9 cellular contexts compared by ENCODE assay signal in genomic region chr12:62730649-62731377, GRCh38.
DNase-seq lines count a peak whose midpoint lies in the region; ATAC-seq and TF ChIP-seq lines count a peak whose summit lies in the region.
"Had no signal": no experiment of that assay in that cellular context is flagged by ENCODE, and none has a peak within 500 bp of the region (broad histone marks: within the 10 kb centered on the region; RNA-seq: fewer than 3 reads in every experiment).

No MANE protein-coding gene starts in this region.

- CTCF ChIA-PET in HCT116 (lab: Charles Lee) = no interaction called here
- CTCF ChIA-PET in CD8-positive, alpha-beta T cell (lab: Charles Lee) = no interaction called here

- 42 to 53% (median 47%) methylated on average over 5 of the region's 5 CpGs for WGBS in psoas muscle, 3 donors

- no peaks in the 10 kb centered on the region for H3K36me3 Mint-ChIP-seq in CD8-positive, alpha-beta T cell

- no peaks in the 10 kb centered on the region for H3K9me3 Mint-ChIP-seq in CD8-positive, alpha-beta T cell

- H3K4me3 ChIP-seq in HCT116 (replicated peaks in 1 of 2; ENCODE audit: low read depth in 1 of 2, low read length in 2 of 2) = peak overlapping the region in 1 of 2 experiments; percentile 41; a peak in 1 of 4 replicates
- peak overlapping the region; percentile 40 for H3K4me3 ChIP-seq in fibroblast of the aortic adventitia (ENCODE audit: low read depth, low read length)
- peak overlapping the region; percentile 26 to 31 for H3K4me3 ChIP-seq in tibial artery
- H3K4me3 ChIP-seq in psoas muscle = no peak overlapping the region
- no peak overlapping the region for H3K4me3 ChIP-seq in CD8-positive, alpha-beta T cell (ENCODE audit: low read depth, low read length)

- H2AFZ ChIP-seq in HCT116 (ENCODE audit: low read depth, low read length, poor library complexity, severe bottlenecking) = no peak overlapping the region

- no peak overlapping the region for H3K27ac Mint-ChIP-seq in CD8-positive, alpha-beta T cell

- ATAC-seq in HCT116 (no peak), psoas muscle (no peak)
- no peak for ATAC-seq in CD8-positive, alpha-beta T cell

- H3K4me1 ChIP-seq in HCT116 (ENCODE audit: control insufficient read depth in 1 of 2, insufficient read depth in 2 of 2, low read length in 2 of 2) = peaks cover 66 to 86% of the 10 kb centered on the region in 2 experiments
- peaks cover 0 to 47% (median 30%) of the 10 kb centered on the region in 4 donors for H3K4me1 ChIP-seq in tibial artery
- peaks cover 11% of the 10 kb centered on the region for H3K4me1 ChIP-seq in psoas muscle
- no peaks in the 10 kb centered on the region for H3K4me1 ChIP-seq in CD8-positive, alpha-beta T cell (ENCODE audit: insufficient read depth, low read length)

- peak overlapping the region; percentile 56 for H3K9ac ChIP-seq in HCT116 (ENCODE audit: low read length)

- TF ChIP-seq POLR2A in HCT116 (IDR thresholded peaks at IDR 0.05; ENCODE audit: borderline replicate concordance, extremely low read depth, insufficient read depth, insufficient read length) = no peak

- no TSS peak for BruUV-seq in HCT116 (replicated peaks; lab: Mats Ljungman, UMichigan)

- POLR2A ChIA-PET in HCT116 (lab: Charles Lee) = interaction anchor here (0.9 kb wide), 1 partner anchor 128 kb away, joined by 3 read pairs; no protein-coding TSS in a partner anchor
- POLR2A ChIA-PET in CD8-positive, alpha-beta T cell (lab: Charles Lee) = no interaction called here

- 0 out of 2 replicates have a peak, but pooled peaks have one; percentile 8 for TF ChIP-seq RAD21 in HCT116 (IDR thresholded peaks at IDR 0.05; ENCODE audit: low read depth)

- H3K4me3 Mint-ChIP-seq in CD8-positive, alpha-beta T cell = no peak overlapping the region

- RAD21 ChIA-PET in HCT116 (lab: Charles Lee; ENCODE audit: low non-redundant PET in 1 of 2, low total read pairs in 2 of 2, uncharacterized antibody in 2 of 2, unreplicated experiment in 2 of 2) = no interaction called here

- H3K27ac ChIP-seq in HCT116 (ENCODE audit: low read depth, low read length) = peak overlapping the region; percentile 60
- peak overlapping the region; percentile 61 to 73 for H3K27ac ChIP-seq in tibial artery
- no peak overlapping the region for H3K27ac ChIP-seq in psoas muscle
- no peak overlapping the region for H3K27ac ChIP-seq in CD8-positive, alpha-beta T cell (ENCODE audit: low read depth, low read length)

- H3K79me2 ChIP-seq in HCT116 (ENCODE audit: insufficient read depth, low read length) = no peaks in the 10 kb centered on the region

- H3K9me3 ChIP-seq in HCT116 (ENCODE audit: control insufficient read depth in 1 of 2, insufficient read depth in 1 of 2, low read depth in 1 of 2, low read length in 2 of 2) (no peaks in the 10 kb centered on the region), tibial artery (no peaks in the 10 kb centered on the region), psoas muscle (no peaks in the 10 kb centered on the region)
- no peaks in the 10 kb centered on the region for H3K9me3 ChIP-seq in CD8-positive, alpha-beta T cell (ENCODE audit: low read length)

- H3K36me3 ChIP-seq in HCT116 (ENCODE audit: control insufficient read depth in 1 of 2, insufficient read depth in 2 of 2, low read length in 2 of 2) (no peaks in the 10 kb centered on the region), tibial artery (no peaks in the 10 kb centered on the region), psoas muscle (ENCODE audit: insufficient read depth in 1 of 2, low read depth in 1 of 2) (no peaks in the 10 kb centered on the region)
- H3K36me3 ChIP-seq in CD8-positive, alpha-beta T cell (ENCODE audit: insufficient read depth, low read length) = no peaks in the 10 kb centered on the region

- H4K20me1 ChIP-seq in HCT116 (ENCODE audit: insufficient read depth) = no peaks in the 10 kb centered on the region

- no peak for TF ChIP-seq CTCF in HCT116 (IDR thresholded peaks at IDR 0.05 in 2 of 3, conservative IDR thresholded peaks at IDR 0.05 in 1 of 3; ENCODE audit: borderline replicate concordance in 1 of 3, insufficient read depth in 1 of 3, low read depth in 2 of 3, low read length in 2 of 3)
- no peak for TF ChIP-seq CTCF in fibroblast of the aortic adventitia (IDR thresholded peaks at IDR 0.05; ENCODE audit: insufficient read depth, low read length)
- TF ChIP-seq CTCF in tibial artery (IDR thresholded peaks at IDR 0.05) = no peak
- no peak for TF ChIP-seq CTCF in psoas muscle (IDR thresholded peaks at IDR 0.05)
- no peak for TF ChIP-seq CTCF in CD8-positive, alpha-beta T cell (IDR thresholded peaks at IDR 0.05)

- intact Hi-C loops in HCT116 (cut with micrococcal nuclease) = no loop called here
- intact Hi-C loops in tibial artery (cut with DNase I; ENCODE audit: low total_unique reads) = no loop called here
- intact Hi-C loops in psoas muscle (cut with DNase I) = loop anchor here in 1 of 2 donors (1.0 kb wide), 1 partner anchor 45 kb away; no protein-coding TSS in a partner anchor
- intact Hi-C loops in CD8-positive, alpha-beta T cell (cut with DNase I, micrococcal nuclease) = no loop called here

- no peaks in the 10 kb centered on the region for H3K9me2 ChIP-seq in HCT116 (ENCODE audit: insufficient read depth)

- no peaks in the 10 kb centered on the region for H3K4me1 Mint-ChIP-seq in CD8-positive, alpha-beta T cell (ENCODE audit: low read depth)

- no peaks in the 10 kb centered on the region for H3K27me3 Mint-ChIP-seq in CD8-positive, alpha-beta T cell (ENCODE audit: low read depth)

- no peak for DNase-seq in HCT116 (ENCODE audit: low read depth, low spot score)
- peak; percentile 79 for DNase-seq in SIG-M5 treated with dmso at 0.1 percent for 504 hours (lab: John Stamatoyannopoulos, UW; ENCODE audit: unreplicated experiment)
- peak; percentile 97 for DNase-seq in fibroblast of the aortic adventitia (ENCODE audit: low read depth)
- DNase-seq in tibial artery = peak in 1 of 2 donors; percentile 41
- DNase-seq in psoas muscle = no peak
- DNase-seq in stimulated activated CD4-positive, alpha-beta T cell treated with anti-CD3 and anti-CD28 coated beads, Interleukin-15, amount 100 ng/mL, for 24 hours = no peak
- no peak for DNase-seq in CD8-positive, alpha-beta T cell
- DNase-seq in stimulated activated CD4-positive, alpha-beta T cell treated with anti-CD3 and anti-CD28 coated beads, Interleukin-1b, Interleukin-23, amount 100 ng/mL, for 48 hours = no peak
- DNase-seq: T-helper 2 cell had no signal

- H3K27me3 ChIP-seq in HCT116 (ENCODE audit: insufficient read depth, low read length) = no peaks in the 10 kb centered on the region
- no peaks in the 10 kb centered on the region for H3K27me3 ChIP-seq in tibial artery
- no peaks in the 10 kb centered on the region for H3K27me3 ChIP-seq in psoas muscle (ENCODE audit: insufficient read depth in 3 of 3, low read length in 2 of 3)
- H3K27me3 ChIP-seq in CD8-positive, alpha-beta T cell (ENCODE audit: insufficient read depth, low read length) = no peaks in the 10 kb centered on the region

- H3K4me2 ChIP-seq in HCT116 (ENCODE audit: low read length) = peak overlapping the region; percentile 80

TF ChIP-seq in HCT116, 20 proteins besides CTCF, POLR2A, EP300 and RAD21:
- TF ChIP-seq MAX (IDR thresholded peaks at IDR 0.05) = 0 out of 2 replicates have a peak, but pooled peaks have one; percentile 17
- 0 out of 2 replicates have a peak, but pooled peaks have one; percentile 39 for TF ChIP-seq FOSL1 (IDR thresholded peaks at IDR 0.05; ENCODE audit: low read depth)
- 0 out of 2 replicates have a peak, but pooled peaks have one; percentile 36 for TF ChIP-seq JUND (IDR thresholded peaks at IDR 0.05)
- no peak for TF ChIP-seq POLR2AphosphoS5 (IDR thresholded peaks at IDR 0.05; ENCODE audit: low read depth, low read length)
- TF ChIP-seq EGR1 (IDR thresholded peaks at IDR 0.05; ENCODE audit: low read depth) = no peak
- TF ChIP-seq TCF7L2 (IDR thresholded peaks at IDR 0.05; ENCODE audit: borderline replicate concordance, extremely low read depth, insufficient read depth, insufficient read length) = no peak
- TF ChIP-seq ATF3 (IDR thresholded peaks at IDR 0.05) = no peak
- TF ChIP-seq SIN3A (IDR thresholded peaks at IDR 0.05; ENCODE audit: low read depth) = no peak
- no peak for TF ChIP-seq EZH2phosphoT487 (IDR thresholded peaks at IDR 0.05; ENCODE audit: borderline replicate concordance)

Comparison
In these comparisons a context has a peak if more than half of its experiments do, and no peak if none do; other contexts are left out.
1. DNase-seq: peak in SIG-M5 treated with dmso at 0.1 percent for 504 hours (single experiment) and fibroblast of the aortic adventitia (single experiment); none in HCT116 (single experiment), psoas muscle (0 of 2), stimulated activated CD4-positive, alpha-beta T cell treated with anti-CD3 and anti-CD28 coated beads, Interleukin-15, amount 100 ng/mL, for 24 hours (single experiment), CD8-positive, alpha-beta T cell (0 of 7) and stimulated activated CD4-positive, alpha-beta T cell treated with anti-CD3 and anti-CD28 coated beads, Interleukin-1b, Interleukin-23, amount 100 ng/mL, for 48 hours (single experiment).
2. H3K27ac ChIP-seq: peak in HCT116 (single experiment) and tibial artery (2 of 2); none in psoas muscle (single experiment) and CD8-positive, alpha-beta T cell (single experiment).
3. H3K4me3 ChIP-seq: peak in fibroblast of the aortic adventitia (single experiment) and tibial artery (2 of 2); none in psoas muscle (single experiment) and CD8-positive, alpha-beta T cell (single experiment).